ENCODE assay signal across 19 cellular contexts in the genomic region with DNA sequence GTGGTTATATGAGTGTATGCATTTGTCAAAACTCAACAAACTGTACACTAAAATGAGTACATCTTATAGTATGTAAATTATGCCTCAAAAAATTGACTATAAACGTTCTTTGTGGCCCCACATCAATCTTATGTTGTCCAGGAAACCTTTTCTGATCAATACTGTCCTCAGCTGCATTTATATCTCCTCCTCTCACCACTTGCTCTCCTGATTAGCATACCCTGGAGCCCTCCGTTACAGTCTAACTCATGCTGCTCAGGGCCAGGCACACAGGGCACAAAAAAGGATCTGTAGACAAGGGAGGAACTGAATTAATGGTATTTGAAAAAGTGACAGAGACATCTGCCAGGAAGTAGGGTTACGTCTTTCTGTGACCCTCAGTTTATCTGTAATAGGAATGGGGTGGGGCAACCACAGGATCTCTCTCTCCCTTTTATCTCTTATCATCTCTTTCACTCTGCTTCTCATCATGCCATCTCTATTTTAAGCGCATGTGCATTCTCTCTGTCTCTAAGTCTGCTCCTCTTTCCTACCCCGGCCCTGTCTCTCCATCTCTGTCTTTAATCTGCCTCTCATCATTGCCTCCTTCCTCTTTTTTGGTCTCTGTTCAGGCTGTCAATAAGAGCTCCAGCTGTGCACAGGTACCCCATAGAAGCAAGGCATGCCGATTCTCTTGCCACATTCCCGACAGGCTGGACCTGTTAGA. TPM values are rescaled to one million over a fixed set of nuclear protein-coding genes. Genes with fewer than 3 reads are reported as not detected.
"Had no signal": no experiment of that assay in that cellular context is flagged by ENCODE, and none has a peak within 500 bp of the region (broad histone marks: within the 10 kb centered on the region; RNA-seq: fewer than 3 reads in every experiment).

No MANE protein-coding gene starts in this region.

- H3K27ac ChIP-seq: colonic mucosa, esophagus muscularis mucosa, neural progenitor cell, ovary, sigmoid colon, spleen, thyroid gland had no signal

- H3K36me3 ChIP-seq: colonic mucosa, esophagus muscularis mucosa, neural progenitor cell, ovary, sigmoid colon, spleen, thyroid gland had no signal

- H3K4me1 Mint-ChIP-seq: brain had no signal

- H3K4me1 ChIP-seq: colonic mucosa, sigmoid colon, thyroid gland had no signal

- H3K27ac Mint-ChIP-seq: activated CD8-positive, alpha-beta T cell treated with anti-CD3 and anti-CD28 coated beads, Interleukin-2, amount 10 ng/mL, durations not matched to agents 7 days and 5 days; activated naive CD4-positive, alpha-beta T cell treated with anti-CD3 and anti-CD28 coated beads, Interleukin-2, amount 50 U/mL, for 72 hours; brain; neural progenitor cell had no signal

- H3K4me3 ChIP-seq: colonic mucosa, esophagus muscularis mucosa, neural progenitor cell, ovary, sigmoid colon, spleen, thyroid gland had no signal

- H3K27me3 ChIP-seq: colonic mucosa, ovary, thyroid gland had no signal

- H3K4me3 Mint-ChIP-seq: activated CD8-positive, alpha-beta T cell treated with anti-CD3 and anti-CD28 coated beads, Interleukin-2, amount 10 ng/mL, durations not matched to agents 7 days and 5 days; brain; neural progenitor cell had no signal

- H3K9me3 Mint-ChIP-seq: activated naive CD4-positive, alpha-beta T cell treated with anti-CD3 and anti-CD28 coated beads, Interleukin-2, amount 50 U/mL, for 72 hours had no signal

- H3K36me3 Mint-ChIP-seq: activated naive CD4-positive, alpha-beta T cell treated with anti-CD3 and anti-CD28 coated beads, Interleukin-2, amount 50 U/mL, for 72 hours; brain; neural progenitor cell had no signal

- H3K9me3 ChIP-seq: colonic mucosa, esophagus muscularis mucosa, ovary, sigmoid colon, SK-N-SH, spleen, thyroid gland had no signal

- DNase-seq: activated CD8-positive, alpha-beta T cell treated with anti-CD3 and anti-CD28 coated beads, Interleukin-2, amount 10 ng/mL, durations not matched to agents 7 days and 5 days; activated effector memory CD4-positive, alpha-beta T cell treated with anti-CD3 and anti-CD28 coated beads, Interleukin-2, amount 50 U/mL, for 16 hours; amygdala; central memory CD4-positive, alpha-beta T cell; colonic mucosa; islet precursor cell; mammary epithelial cell; ovary; sigmoid colon; SK-N-SH; spleen; thyroid gland had no signal

- ATAC-seq: activated CD8-positive, alpha-beta T cell treated with anti-CD3 and anti-CD28 coated beads, Interleukin-2, amount 10 ng/mL, durations not matched to agents 7 days and 5 days; left lobe of liver had no signal

RNA-seq across cellular contexts. Expression of gene TAL1, which starts 7.1 kb away (rescaled TPM):
- total RNA-seq: activated CD8-positive, alpha-beta T cell treated with anti-CD3 and anti-CD28 coated beads, Interleukin-2, amount 10 ng/mL, durations not matched to agents 7 days and 5 days; mammary epithelial cell; T-helper 1 cell treated with Interleukin-12 subunit alpha and Interleukin-12 subunit beta and Interleukin-4 antibody, amounts not matched to agents 30 ng/mL and 1 ng/mL, for 36 hours had no signal
- polyA plus RNA-seq: mammary epithelial cell, SK-N-SH had no signal

RNA-seq across cellular contexts. Expression of gene PDZK1IP1, which starts 49.3 kb away (rescaled TPM):
- total RNA-seq: activated CD8-positive, alpha-beta T cell treated with anti-CD3 and anti-CD28 coated beads, Interleukin-2, amount 10 ng/mL, durations not matched to agents 7 days and 5 days; activated naive CD4-positive, alpha-beta T cell treated with anti-CD3 and anti-CD28 coated beads, Interleukin-2, amount 50 U/mL, for 72 hours; sigmoid colon; T-helper 1 cell treated with Interleukin-12 subunit alpha and Interleukin-12 subunit beta and Interleukin-4 antibody, amounts not matched to agents 30 ng/mL and 1 ng/mL, for 36 hours; urinary bladder had no signal
- polyA plus RNA-seq: SK-N-SH had no signal
